In genomic region chr7:159211540-159212182, GRCh38 we compare ENCODE assay signal across 25 cellular contexts.
DNase-seq lines count a peak whose midpoint lies in the region; ATAC-seq and TF ChIP-seq lines count a peak whose summit lies in the region.
"Had no signal": no experiment of that assay in that cellular context is flagged by ENCODE, and none has a peak within 500 bp of the region (broad histone marks: within the 10 kb centered on the region; RNA-seq: fewer than 3 reads in every experiment).

No MANE protein-coding gene starts in this region.

- H3K9ac ChIP-seq in neuronal stem cell (ENCODE audit: low read depth, low read length, poor library complexity): no peak overlapping the region

- peaks cover 4% of the 10 kb centered on the region for H3K4me1 Mint-ChIP-seq in activated naive CD4-positive, alpha-beta T cell treated with anti-CD3 and anti-CD28 coated beads, Interleukin-2, amount 50 U/mL, for 24 hours
- no peaks in the 10 kb centered on the region for H3K4me1 Mint-ChIP-seq in Calu3 (ENCODE audit: low read depth, unreplicated experiment)
- H3K4me1 Mint-ChIP-seq: GM23338 had no signal

- CTCF ChIA-PET in Calu3 (lab: Charles Lee): no interaction called here

- BruUV-seq in Calu3 (replicated peaks; lab: Mats Ljungman, UMichigan): no TSS peak

- H3K23ac ChIP-seq in neuronal stem cell (ENCODE audit: low read depth, low read length, poor library complexity): no peak overlapping the region

- H3K4ac ChIP-seq in neuronal stem cell (ENCODE audit: low read length): peak overlapping the region; percentile 32

- no peak overlapping the region for H2AFZ ChIP-seq in neuronal stem cell (ENCODE audit: low read length)
- H2AFZ ChIP-seq: GM23338 had no signal

- peak overlapping the region; percentile 66 for H2BK5ac ChIP-seq in neuronal stem cell (ENCODE audit: low read length)

- intact Hi-C loops in heart left ventricle (cut with DNase I) (no loop called here), vagina (cut with DNase I) (no loop called here), Calu3 (cut with micrococcal nuclease; ENCODE audit: unreplicated experiment) (no loop called here)

- no peaks in the 10 kb centered on the region for H3K9me3 Mint-ChIP-seq in activated naive CD4-positive, alpha-beta T cell treated with anti-CD3 and anti-CD28 coated beads, Interleukin-2, amount 50 U/mL, for 24 hours
- peaks cover 8% of the 10 kb centered on the region for H3K9me3 Mint-ChIP-seq in Calu3 (ENCODE audit: low read depth, unreplicated experiment)
- H3K9me3 Mint-ChIP-seq: activated CD4-positive, alpha-beta memory T cell treated with anti-CD3 and anti-CD28 coated beads for 36 hours; activated T-cell treated with anti-CD3 and anti-CD28 coated beads, Interleukin-2, amount 50 U/mL, for 4 hours; natural killer cell; T-cell had no signal

- no peak for TF ChIP-seq POLR2A in heart left ventricle (IDR thresholded peaks at IDR 0.05)
- TF ChIP-seq POLR2A in vagina (IDR thresholded peaks at IDR 0.05): no peak

- no peak for DNase-seq in activated naive CD4-positive, alpha-beta T cell treated with Interleukin-2 at 50 U/mL for 16 hours
- DNase-seq in heart left ventricle (peak in 1 of 5 donors; percentile 42), neuronal stem cell (ENCODE audit: low spot score) (no peak), vagina (ENCODE audit: extremely low spot score in 2 of 2) (peak; percentile 82 to 84), Calu3 (no peak)
- DNase-seq: activated CD4-positive, alpha-beta memory T cell treated with anti-CD3 and anti-CD28 coated beads for 36 hours; activated naive CD4-positive, alpha-beta T cell treated with anti-CD3 and anti-CD28 coated beads, Interleukin-2, amount 50 U/mL, for 16 hours; activated T-cell treated with anti-CD3 and anti-CD28 coated beads, Interleukin-2, amount 50 U/mL, for 4 hours; IMR-90; mammary epithelial cell; natural killer cell; NCI-H2029; NCI-H446 treated with DMSO at 0.1 percent for 48 hours; NK-92 treated with Interleukin-12 subunit alpha and Interleukin-12 subunit beta, amount 100 ng/mL, for 24 hours; RPMI8226; stimulated activated CD4-positive, alpha-beta T cell treated with anti-CD3 and anti-CD28 coated beads, Interleukin-12 subunit alpha, Interleukin-12 subunit beta, amount 100 ng/mL, for 4 hours; T-cell had no signal

- H3K4me1 ChIP-seq in heart left ventricle (peaks cover 0 to 16% (median 0%) of the 10 kb centered on the region in 12 donors), neuronal stem cell (ENCODE audit: control insufficient read depth in 2 of 2, insufficient read depth in 1 of 2, low read depth in 1 of 2, low read length in 2 of 2) (no peaks in the 10 kb centered on the region), vagina (peaks cover 10% of the 10 kb centered on the region)
- H3K4me1 ChIP-seq: A549 had no signal

- ATAC-seq in heart left ventricle (peak; percentile 51 to 80 (median 60)), GM18867 (IDR thresholded peaks at IDR 0.05; ENCODE audit: unreplicated experiment) (no peak), GM21786 (IDR thresholded peaks at IDR 0.05; ENCODE audit: unreplicated experiment) (no peak)
- ATAC-seq: A549; activated T-cell treated with anti-CD3 and anti-CD28 coated beads, Interleukin-2, amount 50 U/mL, for 4 hours; esophagus mucosa; GM23338; natural killer cell; T-cell had no signal

- H3K4me2 ChIP-seq in neuronal stem cell (ENCODE audit: insufficient read depth, low read length, poor library complexity, severe bottlenecking): no peak overlapping the region
- H3K4me2 ChIP-seq: A549, GM23338 had no signal

- H3K4me3 ChIP-seq in heart left ventricle: no peak overlapping the region
- H3K4me3 ChIP-seq in neuronal stem cell (ENCODE audit: low read length in 2 of 2): peak overlapping the region in 1 of 2 donors; percentile 70
- no peak overlapping the region for H3K4me3 ChIP-seq in vagina
- H3K4me3 ChIP-seq: A549, GM23338 had no signal

- H3K27me3 ChIP-seq in heart left ventricle (peaks cover 0 to 5% (median 0%) of the 10 kb centered on the region in 9 donors), neuronal stem cell (ENCODE audit: control insufficient read depth in 3 of 3, insufficient read depth in 3 of 3, low read depth in 1 of 3, low read length in 3 of 3) (peaks cover 0 to 25% (median 0%) of the 10 kb centered on the region in 3 experiments), vagina (no peaks in the 10 kb centered on the region)

- no peak overlapping the region for H3K4me3 Mint-ChIP-seq in activated naive CD4-positive, alpha-beta T cell treated with anti-CD3 and anti-CD28 coated beads, Interleukin-2, amount 50 U/mL, for 24 hours
- H3K4me3 Mint-ChIP-seq in Calu3 (ENCODE audit: low read depth, unreplicated experiment): no peak overlapping the region
- H3K4me3 Mint-ChIP-seq: activated CD4-positive, alpha-beta memory T cell treated with anti-CD3 and anti-CD28 coated beads for 36 hours; activated T-cell treated with anti-CD3 and anti-CD28 coated beads, Interleukin-2, amount 50 U/mL, for 4 hours; GM23338; natural killer cell; T-cell had no signal

- H3K36me3 ChIP-seq in heart left ventricle (no peaks in the 10 kb centered on the region), neuronal stem cell (replicated peaks in 1 of 2; ENCODE audit: control insufficient read depth in 2 of 2, insufficient read depth in 2 of 2, low read length in 2 of 2) (no peaks in the 10 kb centered on the region), vagina (no peaks in the 10 kb centered on the region)

- peak overlapping the region; percentile 26 for H3K27ac Mint-ChIP-seq in activated naive CD4-positive, alpha-beta T cell treated with anti-CD3 and anti-CD28 coated beads, Interleukin-2, amount 50 U/mL, for 24 hours
- no peak overlapping the region for H3K27ac Mint-ChIP-seq in Calu3 (ENCODE audit: unreplicated experiment)
- H3K27ac Mint-ChIP-seq: activated CD4-positive, alpha-beta memory T cell treated with anti-CD3 and anti-CD28 coated beads for 36 hours; GM23338; natural killer cell; T-cell had no signal

- H3K9me3 ChIP-seq in heart left ventricle (no peaks in the 10 kb centered on the region), neuronal stem cell (replicated peaks in 1 of 2; ENCODE audit: control insufficient read depth in 2 of 2, insufficient read depth in 1 of 2, low read depth in 1 of 2, low read length in 2 of 2) (peaks cover 0 to 4% of the 10 kb centered on the region in 2 donors), vagina (no peaks in the 10 kb centered on the region)
- H3K9me3 ChIP-seq: A549 had no signal

- no peak overlapping the region for H3K18ac ChIP-seq in neuronal stem cell (ENCODE audit: low read length)

- H2BK12ac ChIP-seq in neuronal stem cell (ENCODE audit: low read length): no peak overlapping the region

- no peak for TF ChIP-seq CTCF in heart left ventricle (IDR thresholded peaks at IDR 0.05)
- no peak for TF ChIP-seq CTCF in vagina (IDR thresholded peaks at IDR 0.05)
- no peak for TF ChIP-seq CTCF in Calu3 (IDR thresholded peaks at IDR 0.05; ENCODE audit: unreplicated experiment)

- no peak overlapping the region for H2AK5ac ChIP-seq in neuronal stem cell (ENCODE audit: low read depth, low read length)

- no peaks in the 10 kb centered on the region for H3K79me1 ChIP-seq in neuronal stem cell (ENCODE audit: low read depth, low read length)

- H3K27ac ChIP-seq in heart left ventricle: peak overlapping the region in 2 of 12 donors; percentile 14 to 39
- H3K27ac ChIP-seq in neuronal stem cell (replicated peaks; ENCODE audit: low read length): no peak overlapping the region
- H3K27ac ChIP-seq in vagina: no peak overlapping the region
- H3K27ac ChIP-seq: A549, C4-2B, HL-60 had no signal

- no peak overlapping the region for H3K14ac ChIP-seq in neuronal stem cell (ENCODE audit: low read length)

- WGBS in heart left ventricle, 4 donors: 47 to 57% (median 51%) methylated on average over 16 to 19 of the region's 19 CpGs
- no CpG with 5 or more reads among the region's 19 CpGs for WGBS in neuronal stem cell (ENCODE audit: extremely low coverage in 2 of 2, insufficient read length in 2 of 2, insufficient replicate concordance in 1 of 2), 2 donors

- no peak overlapping the region for H4K91ac ChIP-seq in neuronal stem cell (ENCODE audit: low read depth, low read length, poor library complexity)

- H2BK120ac ChIP-seq in neuronal stem cell (ENCODE audit: low read depth, low read length): no peak overlapping the region

- H3K27me3 Mint-ChIP-seq in activated naive CD4-positive, alpha-beta T cell treated with anti-CD3 and anti-CD28 coated beads, Interleukin-2, amount 50 U/mL, for 24 hours: no peaks in the 10 kb centered on the region
- H3K27me3 Mint-ChIP-seq in Calu3 (ENCODE audit: unreplicated experiment): no peaks in the 10 kb centered on the region
- H3K27me3 Mint-ChIP-seq: activated CD4-positive, alpha-beta memory T cell treated with anti-CD3 and anti-CD28 coated beads for 36 hours; T-cell had no signal

- H3K36me3 Mint-ChIP-seq in activated naive CD4-positive, alpha-beta T cell treated with anti-CD3 and anti-CD28 coated beads, Interleukin-2, amount 50 U/mL, for 24 hours: no peaks in the 10 kb centered on the region
- H3K36me3 Mint-ChIP-seq in Calu3 (ENCODE audit: insufficient read depth, unreplicated experiment): no peaks in the 10 kb centered on the region
- H3K36me3 Mint-ChIP-seq: activated CD4-positive, alpha-beta memory T cell treated with anti-CD3 and anti-CD28 coated beads for 36 hours; natural killer cell; T-cell had no signal

- H4K8ac ChIP-seq in neuronal stem cell (ENCODE audit: low read depth, low read length): no peak overlapping the region

- H2BK15ac ChIP-seq in neuronal stem cell (ENCODE audit: low read length): no peak overlapping the region

Comparison
In these comparisons a context has a peak if more than half of its experiments do, and no peak if none do; other contexts are left out.
1. DNase-seq: peak in vagina (2 of 2); none in activated naive CD4-positive, alpha-beta T cell treated with Interleukin-2 at 50 U/mL for 16 hours (single experiment), neuronal stem cell (single experiment) and Calu3 (single experiment).
2. ATAC-seq: peak in heart left ventricle (4 of 4); none in GM18867 (single experiment) and GM21786 (single experiment).